ENCODE assay signal across 8 cellular contexts in genomic region chr3:35908366-35909232, GRCh38.
DNase-seq lines count a peak whose midpoint lies in the region; ATAC-seq, FAIRE-seq and TF ChIP-seq lines count a peak whose summit lies in the region.

No MANE protein-coding gene starts in this region.

- intact Hi-C loops in Right ventricle myocardium inferior (cut with DNase I) (no loop called here), cardiac septum (cut with DNase I) (no loop called here), HepG2 (cut with micrococcal nuclease; ENCODE audit: unreplicated experiment) (loop anchor here (5.0 kb wide), 1 partner anchor 1286 kb away; no protein-coding TSS in a partner anchor)

- no peak for TF ChIP-seq RAD21 in HepG2 (CRISPR knock-in tag; IDR thresholded peaks at IDR 0.05)

- in situ Hi-C loops in HepG2 (cut with HindIII; ENCODE audit: extremely low pct_ligation_motif_present, low pct_unique_long_range_greater_than_20kb): no loop called here

- peaks cover 3% of the 10 kb centered on the region; the same call in 1 of the 2 replicates for H3K9me3 ChIP-seq in HepG2 (ENCODE audit: low read length)

- no peak for ATAC-seq in Right ventricle myocardium inferior
- ATAC-seq in HG02623 (IDR thresholded peaks at IDR 0.05; ENCODE audit: unreplicated experiment): peak; percentile 86
- ATAC-seq in HepG2: peak; percentile 72

- H3K4me1 ChIP-seq in HepG2 (ENCODE audit: insufficient read depth, low read length): no peaks in the 10 kb centered on the region

- no peaks in the 10 kb centered on the region for H3K79me2 ChIP-seq in HepG2 (ENCODE audit: insufficient read depth, low read length)

- DNase-seq in Right ventricle myocardium inferior (ENCODE audit: missing footprints): peak; percentile 62
- no peak for DNase-seq in cardiac septum (ENCODE audit: low spot score)
- DNase-seq in NCI-H146 (lab: John Stamatoyannopoulos, UW): peak; percentile 41
- DNase-seq in choroid plexus epithelial cell (ENCODE audit: low read depth): peak; percentile 91
- peak; percentile 44 for DNase-seq in HepG2 (ENCODE audit: low spot score)
- DNase-seq in stimulated activated CD8-positive, alpha-beta memory T cell treated with anti-CD3 and anti-CD28 coated beads, Interleukin-15, amount 100 ng/mL, for 24 hours (ENCODE audit: low read depth): peak; percentile 7

- no peak overlapping the region for H3K4me2 ChIP-seq in HepG2 (ENCODE audit: low read depth, low read length)

- TF ChIP-seq CTCF in choroid plexus epithelial cell (conservative IDR thresholded peaks at IDR 0.05; ENCODE audit: low read depth, low read length) (peak; percentile 86), HepG2 (CRISPR knock-in tag; IDR thresholded peaks at IDR 0.05) (peak; percentile 69)

- H3K4me3 ChIP-seq in choroid plexus epithelial cell (ENCODE audit: low read depth, low read length) (no peak overlapping the region), HepG2 (replicated peaks in 1 of 3; ENCODE audit: insufficient read depth in 1 of 3, low read depth in 2 of 3, low read length in 3 of 3) (no peak overlapping the region)

- CTCF ChIA-PET in HepG2 (lab: Yijun Ruan, JAX; ENCODE audit: low intra/inter-chr PET ratio, low total read pairs): no interaction called here

- no peaks in the 10 kb centered on the region for H3K36me3 ChIP-seq in HepG2 (replicated peaks in 1 of 2; ENCODE audit: control insufficient read depth in 1 of 2, insufficient read depth in 2 of 2, low read length in 2 of 2)

- no peak overlapping the region for H2AFZ ChIP-seq in HepG2 (ENCODE audit: low read length)

- POLR2A ChIA-PET in HepG2 (lab: Yijun Ruan, JAX): no interaction called here

- no peaks in the 10 kb centered on the region for H3K27me3 ChIP-seq in HepG2 (ENCODE audit: control insufficient read depth in 1 of 2, insufficient read depth in 2 of 2, low read length in 2 of 2)

- TF ChIP-seq EP300 in HepG2 (IDR thresholded peaks at IDR 0.05; ENCODE audit: low read depth in 2 of 2, low read length in 2 of 2) (no peak), HepG2 (CRISPR knock-in tag; IDR thresholded peaks at IDR 0.05; ENCODE audit: borderline replicate concordance) (no peak)

- H3K9ac ChIP-seq in HepG2 (ENCODE audit: insufficient read depth, low read depth, low read length): no peak overlapping the region

- FAIRE-seq in TTC549 (lab: Jason Lieb, UNC) (peak; percentile 40), HepG2 (lab: Jason Lieb, UNC) (peak; percentile 77)

- H4K20me1 ChIP-seq in HepG2 (ENCODE audit: insufficient read depth, low read length): no peaks in the 10 kb centered on the region

- TF ChIP-seq POLR2A in HepG2 (IDR thresholded peaks at IDR 0.05; ENCODE audit: insufficient read depth in 1 of 2, low read depth in 2 of 2, low read length in 2 of 2): no peak

- 27% methylated on average over 9 of the region's 9 CpGs for WGBS in HepG2 (ENCODE audit: low lambda C conversion rate)

- H3K27ac ChIP-seq in HepG2 (ENCODE audit: extremely low read length, insufficient read depth, low read length): no peak overlapping the region

- BruUV-seq in HepG2 (replicated peaks; lab: Mats Ljungman, UMichigan): no TSS peak

TF ChIP-seq in HepG2, 621 proteins besides CTCF, POLR2A, EP300 and RAD21:
- TF ChIP-seq ZNF772 (CRISPR knock-in tag; IDR thresholded peaks at IDR 0.05) (no peak), SMC3 (IDR thresholded peaks at IDR 0.05; ENCODE audit: low read length) (peak; percentile 63), STAG1 (CRISPR knock-in tag; IDR thresholded peaks at IDR 0.05) (peak; percentile 57)
